32 cellular contexts compared by ENCODE assay signal in genomic region chr9:107735821-107736220, GRCh38.
"Had no signal": no experiment of that assay in that cellular context is flagged by ENCODE, and none has a peak within 500 bp of the region (broad histone marks: within the 10 kb centered on the region; RNA-seq: fewer than 3 reads in every experiment).

No MANE protein-coding gene starts in this region.

- H3K27ac ChIP-seq: brain microvascular endothelial cell, cardiac muscle cell, PC-9, SJCRH30, SK-N-MC had no signal

- H3K27me3 Mint-ChIP-seq: activated CD4-positive, alpha-beta T cell treated with anti-CD3 and anti-CD28 coated beads, Interleukin-2, amount 10 ng/mL, durations not matched to agents 24 days and 14 days; activated CD8-positive, alpha-beta T cell treated with anti-CD3 and anti-CD28 coated beads for 36 hours; activated naive CD8-positive, alpha-beta T cell treated with anti-CD3 and anti-CD28 coated beads for 36 hours; activated T-helper 17 cell treated with anti-CD3 and anti-CD28 coated beads, Interleukin-2, amount 50 U/mL, for 72 hours; central memory CD8-positive, alpha-beta T cell had no signal

- H3K9me3 ChIP-seq: SJCRH30 had no signal

- H3K4me3 Mint-ChIP-seq: activated CD4-positive, alpha-beta T cell treated with anti-CD3 and anti-CD28 coated beads, Interleukin-2, amount 10 ng/mL, durations not matched to agents 24 days and 14 days; activated CD8-positive, alpha-beta T cell treated with anti-CD3 and anti-CD28 coated beads for 36 hours; activated naive CD8-positive, alpha-beta T cell treated with anti-CD3 and anti-CD28 coated beads for 36 hours; activated T-cell treated with anti-CD3 and anti-CD28 coated beads, Interleukin-2, amount 50 U/mL, for 72 hours; activated T-helper 17 cell treated with anti-CD3 and anti-CD28 coated beads, Interleukin-2, amount 50 U/mL, for 72 hours; central memory CD8-positive, alpha-beta T cell; T-helper 1 cell treated with Interleukin-12 subunit alpha and Interleukin-12 subunit beta and Interleukin-4 antibody, amounts not matched to agents 30 μg/mL and 1 μg/mL, for 36 hours; T-helper 2 cell treated with Interferon-gamma antibody and Interleukin-4, amounts not matched to agents 5 μg/mL and 100 μg/mL, for 36 hours had no signal

- H3K27me3 ChIP-seq: brain microvascular endothelial cell, SJCRH30 had no signal

- H2AFZ ChIP-seq: PC-9 had no signal

- H3K4me2 ChIP-seq: PC-9 had no signal

- H3K4me1 Mint-ChIP-seq: activated CD4-positive, alpha-beta T cell treated with anti-CD3 and anti-CD28 coated beads, Interleukin-2, amount 10 ng/mL, durations not matched to agents 24 days and 14 days; activated naive CD8-positive, alpha-beta T cell treated with anti-CD3 and anti-CD28 coated beads for 36 hours; activated T-helper 17 cell treated with anti-CD3 and anti-CD28 coated beads, Interleukin-2, amount 50 U/mL, for 72 hours; central memory CD8-positive, alpha-beta T cell had no signal

- ATAC-seq: activated CD8-positive, alpha-beta T cell treated with anti-CD3 and anti-CD28 coated beads for 36 hours; activated T-cell treated with anti-CD3 and anti-CD28 coated beads, Interleukin-2, amount 50 U/mL, for 72 hours; activated T-helper 17 cell treated with anti-CD3 and anti-CD28 coated beads, Interleukin-2, amount 50 U/mL, for 72 hours had no signal

- H3K9me3 Mint-ChIP-seq: activated CD4-positive, alpha-beta T cell treated with anti-CD3 and anti-CD28 coated beads, Interleukin-2, amount 10 ng/mL, durations not matched to agents 24 days and 14 days; activated CD8-positive, alpha-beta T cell treated with anti-CD3 and anti-CD28 coated beads for 36 hours; activated naive CD8-positive, alpha-beta T cell treated with anti-CD3 and anti-CD28 coated beads for 36 hours; activated T-helper 17 cell treated with anti-CD3 and anti-CD28 coated beads, Interleukin-2, amount 50 U/mL, for 72 hours; T-helper 1 cell treated with Interleukin-12 subunit alpha and Interleukin-12 subunit beta and Interleukin-4 antibody, amounts not matched to agents 30 μg/mL and 1 μg/mL, for 36 hours; T-helper 2 cell treated with Interferon-gamma antibody and Interleukin-4, amounts not matched to agents 5 μg/mL and 100 μg/mL, for 36 hours had no signal

- H3K36me3 Mint-ChIP-seq: activated naive CD8-positive, alpha-beta T cell treated with anti-CD3 and anti-CD28 coated beads for 36 hours had no signal

- H3K4me3 ChIP-seq: cardiac muscle cell, PC-9, SJCRH30, SK-N-MC had no signal

- DNase-seq: activated CD4-positive, alpha-beta T cell treated with anti-CD3 and anti-CD28 coated beads, Interleukin-2, amount 10 ng/mL, durations not matched to agents 24 days and 14 days; activated CD4-positive, alpha-beta T cell treated with anti-CD3 and anti-CD28 coated beads, Interleukin-2, amount 50 U/mL, for 4 hours; activated CD8-positive, alpha-beta T cell treated with anti-CD3 and anti-CD28 coated beads for 36 hours; activated effector memory CD4-positive, alpha-beta T cell treated with anti-CD3 and anti-CD28 coated beads, Interleukin-2, amount 50 U/mL, for 16 hours; activated naive CD4-positive, alpha-beta T cell; activated naive CD4-positive, alpha-beta T cell treated with anti-CD3 and anti-CD28 coated beads, Interleukin-2, amount 50 U/mL, for 16 hours; activated naive CD8-positive, alpha-beta T cell treated with anti-CD3 and anti-CD28 coated beads for 36 hours; activated T-cell treated with anti-CD3 and anti-CD28 coated beads, Interleukin-2, amount 50 U/mL, for 1 hour; activated T-cell treated with anti-CD3 and anti-CD28 coated beads, Interleukin-2, amount 50 U/mL, for 72 hours; amniotic stem cell; aorta; brain microvascular endothelial cell; Kasumi-1; MM.1S; MV-4-11; NCI-H1092; NCI-H1436 treated with DMSO at 0.1 percent for 48 hours; NCI-H1694 treated with DMSO at 0.1 percent for 48 hours; NCI-H2029; NCI-H510A; NCI-H526; NCI-H748 treated with DMSO at 0.1 percent for 48 hours; NK-92 treated with Interleukin-12 subunit alpha and Interleukin-12 subunit beta, amount 100 ng/mL, for 24 hours; PC-9; SHP77; SJCRH30 had no signal

- H3K36me3 ChIP-seq: brain microvascular endothelial cell, cardiac muscle cell, SJCRH30 had no signal

- H3K27ac Mint-ChIP-seq: activated CD4-positive, alpha-beta T cell treated with anti-CD3 and anti-CD28 coated beads, Interleukin-2, amount 10 ng/mL, durations not matched to agents 24 days and 14 days; activated CD8-positive, alpha-beta T cell treated with anti-CD3 and anti-CD28 coated beads for 36 hours; activated naive CD8-positive, alpha-beta T cell treated with anti-CD3 and anti-CD28 coated beads for 36 hours; activated T-cell treated with anti-CD3 and anti-CD28 coated beads, Interleukin-2, amount 50 U/mL, for 72 hours; activated T-helper 17 cell treated with anti-CD3 and anti-CD28 coated beads, Interleukin-2, amount 50 U/mL, for 72 hours; T-helper 1 cell treated with Interleukin-12 subunit alpha and Interleukin-12 subunit beta and Interleukin-4 antibody, amounts not matched to agents 30 μg/mL and 1 μg/mL, for 36 hours; T-helper 2 cell treated with Interferon-gamma antibody and Interleukin-4, amounts not matched to agents 5 μg/mL and 100 μg/mL, for 36 hours had no signal
